Comparison of ENCODE assay signal across 1 cellular context in genomic region chr6:42746452-42747400, GRCh38.
A peak's percentile ranks its signal among the peaks of the same experiment; 100 is the strongest.
TF ChIP-seq lines count a peak whose summit lies in the region.

No MANE protein-coding gene starts in this region.

TF ChIP-seq in GM23338, 12 proteins besides CTCF, POLR2A, EP300 and RAD21:
- TF ChIP-seq ZNF462 (CRISPR knock-in tag; IDR thresholded peaks at IDR 0.05) (no peak), EZH2 (IDR thresholded peaks at IDR 0.05; ENCODE audit: low read depth, unreplicated experiment) (no peak), POLR2AphosphoS5 (IDR thresholded peaks at IDR 0.05; ENCODE audit: low read depth) (peak; percentile 91), REST (IDR thresholded peaks at IDR 0.05; ENCODE audit: unreplicated experiment) (no peak), CREB1 (CRISPR knock-in tag; IDR thresholded peaks at IDR 0.05; ENCODE audit: low read depth) (no peak; the same call in 1 of the 2 replicates), ETS1 (IDR thresholded peaks at IDR 0.05) (no peak), NANOG (IDR thresholded peaks at IDR 0.05; ENCODE audit: borderline replicate concordance) (no peak), STAT1 (IDR thresholded peaks at IDR 0.05; ENCODE audit: unreplicated experiment) (no peak)
